22 cellular contexts compared by ENCODE assay signal in the genomic region with DNA sequence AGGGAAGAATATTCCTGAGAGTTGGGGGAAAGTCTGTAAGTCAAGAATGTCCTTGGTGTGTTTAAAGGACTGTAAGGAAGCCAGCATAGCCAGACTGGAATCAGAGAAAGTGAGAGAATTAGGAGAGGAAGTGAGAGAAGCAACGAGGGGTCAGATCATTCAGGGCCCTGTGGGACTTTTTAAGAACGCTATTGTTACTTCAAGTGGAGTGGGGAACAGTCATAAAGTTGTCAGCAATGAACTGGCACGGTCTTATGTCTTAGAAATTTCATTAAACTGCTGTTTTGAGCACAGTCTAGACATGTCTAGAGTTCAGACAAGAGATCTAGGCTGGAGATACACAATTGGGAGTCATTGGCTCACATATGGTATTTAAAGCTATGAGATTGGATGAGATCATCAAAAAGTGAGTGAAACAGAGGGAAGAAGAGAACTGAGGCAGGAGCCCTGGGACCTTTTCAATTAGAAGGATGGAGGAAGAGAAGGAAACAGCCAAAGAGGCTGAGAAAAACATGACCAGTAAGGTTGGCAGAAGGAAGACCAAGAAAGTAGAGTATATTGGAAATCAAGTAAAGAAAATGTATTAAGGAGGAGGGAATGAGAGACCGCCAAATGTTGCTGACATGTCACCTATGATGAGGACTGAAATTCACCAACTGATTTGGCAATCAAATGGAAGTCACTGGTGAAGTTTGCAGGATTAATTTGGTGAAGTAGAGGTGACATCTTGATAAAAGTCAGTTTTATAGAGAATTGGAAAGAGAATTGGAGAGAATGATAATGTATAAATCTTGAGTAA.
DNase-seq lines count a peak whose midpoint lies in the region; ATAC-seq lines count a peak whose summit lies in the region.
"Had no signal": no experiment of that assay in that cellular context is flagged by ENCODE, and none has a peak within 500 bp of the region (broad histone marks: within the 10 kb centered on the region; RNA-seq: fewer than 3 reads in every experiment).

No MANE protein-coding gene starts in this region.

- no peak for DNase-seq in activated CD4-positive, alpha-beta T cell treated with anti-CD3 and anti-CD28 coated beads, Interleukin-2, amount 50 U/mL, for 1 hour
- DNase-seq in kidney glomerular epithelial cell (lab: John Stamatoyannopoulos, UW) (no peak), NCI-H526 (lab: John Stamatoyannopoulos, UW) (no peak), A172 (ENCODE audit: low spot score) (no peak)
- DNase-seq: activated CD8-positive, alpha-beta T cell treated with anti-CD3 and anti-CD28 coated beads for 36 hours; activated naive CD4-positive, alpha-beta T cell treated with anti-CD3 and anti-CD28 coated beads, Interleukin-2, amount 10 ng/mL, durations not matched to agents 7 days and 5 days; activated T-cell treated with anti-CD3 and anti-CD28 coated beads, Interleukin-2, amount 50 U/mL, for 4 hours; aorta; erythroblast; mesenchymal stem cell; naive thymus-derived CD4-positive, alpha-beta T cell; NCI-H1694; NCI-H774; pancreas; stimulated activated naive CD4-positive, alpha-beta T cell; T-helper 1 cell; WERI-Rb-1 had no signal

- ATAC-seq in GM18511 (IDR thresholded peaks at IDR 0.05; ENCODE audit: unreplicated experiment): peak; percentile 75
- peak; percentile 42 for ATAC-seq in GM21367 (IDR thresholded peaks at IDR 0.05; ENCODE audit: unreplicated experiment)
- peak; percentile 38 for ATAC-seq in HG02885 (IDR thresholded peaks at IDR 0.05; ENCODE audit: poor library complexity, unreplicated experiment)
- ATAC-seq in HG03521 (IDR thresholded peaks at IDR 0.05; ENCODE audit: unreplicated experiment): peak; percentile 51
- ATAC-seq: activated CD8-positive, alpha-beta T cell treated with anti-CD3 and anti-CD28 coated beads for 36 hours; activated T-cell treated with anti-CD3 and anti-CD28 coated beads, Interleukin-2, amount 50 U/mL, for 4 hours; naive thymus-derived CD4-positive, alpha-beta T cell; pancreas; sciatic nerve had no signal
